4 cellular contexts compared by ENCODE assay signal in genomic region chr5:98209418-98209817, GRCh38.
"Had no signal": no experiment of that assay in that cellular context is flagged by ENCODE, and none has a peak within 500 bp of the region (broad histone marks: within the 10 kb centered on the region; RNA-seq: fewer than 3 reads in every experiment).

No MANE protein-coding gene starts in this region.

- H3K4me2 ChIP-seq: KMS-11 had no signal

- ATAC-seq: HepG2, K562 had no signal

- H3K9ac ChIP-seq: KMS-11 had no signal

- H3K27ac ChIP-seq: HL-60, KMS-11 had no signal

- H3K4me3 ChIP-seq: K562 had no signal
